In the genomic region with DNA sequence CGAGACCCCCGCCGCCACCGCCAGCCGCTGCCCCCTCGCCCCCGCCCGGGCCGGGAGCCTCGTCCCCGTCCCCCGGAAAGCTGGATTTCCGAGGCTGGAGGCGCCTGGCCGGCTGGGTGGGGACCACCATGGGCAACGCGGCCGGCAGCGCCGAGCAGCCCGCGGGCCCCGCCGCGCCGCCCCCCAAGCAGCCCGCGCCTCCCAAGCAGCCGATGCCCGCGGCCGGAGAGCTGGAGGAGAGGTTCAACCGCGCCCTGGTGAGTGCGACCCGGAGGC, we compare ENCODE assay signal across 8 cellular contexts. TPM values are rescaled to one million over a fixed set of nuclear protein-coding genes. Genes with fewer than 3 reads are reported as not detected.
A peak's percentile ranks its signal among the peaks of the same experiment; 100 is the strongest.
DNase-seq lines count a peak whose midpoint lies in the region; ATAC-seq and TF ChIP-seq lines count a peak whose summit lies in the region.

No MANE protein-coding gene starts in this region.

- TF ChIP-seq CTCF in GM12864 (IDR thresholded peaks at IDR 0.05; ENCODE audit: low read depth, low read length, missing control alignments) (no peak), glutamatergic neuron (IDR thresholded peaks at IDR 0.05; ENCODE audit: partially characterized antibody, unreplicated experiment) (no peak), gastrocnemius medialis (IDR thresholded peaks at IDR 0.05 in 4 of 5, conservative IDR thresholded peaks at IDR 0.05 in 1 of 5) (no peak)

- no peak overlapping the region for H3K27ac Mint-ChIP-seq in glutamatergic neuron (ENCODE audit: unreplicated experiment)

- peaks cover 4% of the 10 kb centered on the region for H3K9me3 Mint-ChIP-seq in glutamatergic neuron (ENCODE audit: unreplicated experiment)

- peaks cover 14% of the 10 kb centered on the region in 2 donors for H3K4me1 ChIP-seq in gastrocnemius medialis

- in situ Hi-C loops in gastrocnemius medialis (cut with MboI; ENCODE audit: low sequenced_read_pairs in 4 of 4) = loop anchor here in 2 of 4 donors (10.0 to 25.0 kb wide), 2 partner anchors 103 to 615 kb away; partner anchors contain the start of gene SPPL2C (in 1 of the 2)

- peaks cover 27% of the 10 kb centered on the region for H3K4me1 Mint-ChIP-seq in glutamatergic neuron (ENCODE audit: low read depth, unreplicated experiment)

- H3K27ac ChIP-seq in SK-N-MC (no peak overlapping the region), gastrocnemius medialis (peak overlapping the region in 3 of 4 donors; percentile 51 to 65 (median 55))

- DNase-seq in GM12864 (ENCODE audit: low read depth) (no peak), SK-N-MC (ENCODE audit: low read depth, low spot score) (no peak), glutamatergic neuron (peak; percentile 41), gastrocnemius medialis (no peak), occipital lobe (lab: John Stamatoyannopoulos, UW) (no peak), NCI-H2029 treated with DMSO at 0.1 percent for 48 hours (lab: John Stamatoyannopoulos, UW) (no peak), germinal center (ENCODE audit: low spot score) (no peak), DMS53 treated with DMSO at 0.1 percent for 48 hours (lab: John Stamatoyannopoulos, UW; ENCODE audit: unreplicated experiment) (no peak)

- no peaks in the 10 kb centered on the region for H3K36me3 ChIP-seq in SK-N-MC (ENCODE audit: insufficient read depth, low read length)
- H3K36me3 ChIP-seq in gastrocnemius medialis = no peaks in the 10 kb centered on the region

- peaks cover 0 to 4% (median 0%) of the 10 kb centered on the region in 3 donors for H3K27me3 ChIP-seq in gastrocnemius medialis

- H3K9me3 ChIP-seq in SK-N-MC (ENCODE audit: low read depth, low read length) (no peaks in the 10 kb centered on the region), gastrocnemius medialis (no peaks in the 10 kb centered on the region)

- intact Hi-C loops in gastrocnemius medialis (cut with DNase I; ENCODE audit: low total_unique reads) = no loop called here

- no peak for TF ChIP-seq POLR2A in gastrocnemius medialis (IDR thresholded peaks at IDR 0.05)

- peaks cover 15% of the 10 kb centered on the region for H3K27me3 Mint-ChIP-seq in glutamatergic neuron (ENCODE audit: unreplicated experiment)

- no peak for ATAC-seq in gastrocnemius medialis

- H3K36me3 Mint-ChIP-seq in glutamatergic neuron (ENCODE audit: unreplicated experiment) = no peaks in the 10 kb centered on the region

- H3K9ac ChIP-seq in SK-N-MC (ENCODE audit: insufficient read length) = no peak overlapping the region

- H3K4me3 Mint-ChIP-seq in glutamatergic neuron (ENCODE audit: unreplicated experiment) = no peak overlapping the region

- H3K4me3 ChIP-seq in GM12864 (ENCODE audit: low read depth, low read length) (peak overlapping the region; percentile 84), SK-N-MC (peak overlapping the region; percentile 76), gastrocnemius medialis (peak overlapping the region; percentile 43 to 58 (median 48))

RNA-seq across cellular contexts. Expression of gene FMNL1, which starts 0.2 kb away (rescaled TPM):
- 24.2 TPM for total RNA-seq in glutamatergic neuron (ENCODE audit: unreplicated experiment)
- 1 to 10 TPM in 3 of 4 donors, under 1 TPM in 1; 0.22 to 5.2 (median 3.0) TPM for total RNA-seq in gastrocnemius medialis
- 1.9 TPM for total RNA-seq in occipital lobe

RNA-seq across cellular contexts. Expression of gene SPATA32, which starts 40.0 kb away (rescaled TPM):
- not detected for total RNA-seq in glutamatergic neuron (ENCODE audit: unreplicated experiment)
- not detected for total RNA-seq in gastrocnemius medialis
- not detected for total RNA-seq in occipital lobe
